ENCODE assay signal across 7 cellular contexts in the genomic region with DNA sequence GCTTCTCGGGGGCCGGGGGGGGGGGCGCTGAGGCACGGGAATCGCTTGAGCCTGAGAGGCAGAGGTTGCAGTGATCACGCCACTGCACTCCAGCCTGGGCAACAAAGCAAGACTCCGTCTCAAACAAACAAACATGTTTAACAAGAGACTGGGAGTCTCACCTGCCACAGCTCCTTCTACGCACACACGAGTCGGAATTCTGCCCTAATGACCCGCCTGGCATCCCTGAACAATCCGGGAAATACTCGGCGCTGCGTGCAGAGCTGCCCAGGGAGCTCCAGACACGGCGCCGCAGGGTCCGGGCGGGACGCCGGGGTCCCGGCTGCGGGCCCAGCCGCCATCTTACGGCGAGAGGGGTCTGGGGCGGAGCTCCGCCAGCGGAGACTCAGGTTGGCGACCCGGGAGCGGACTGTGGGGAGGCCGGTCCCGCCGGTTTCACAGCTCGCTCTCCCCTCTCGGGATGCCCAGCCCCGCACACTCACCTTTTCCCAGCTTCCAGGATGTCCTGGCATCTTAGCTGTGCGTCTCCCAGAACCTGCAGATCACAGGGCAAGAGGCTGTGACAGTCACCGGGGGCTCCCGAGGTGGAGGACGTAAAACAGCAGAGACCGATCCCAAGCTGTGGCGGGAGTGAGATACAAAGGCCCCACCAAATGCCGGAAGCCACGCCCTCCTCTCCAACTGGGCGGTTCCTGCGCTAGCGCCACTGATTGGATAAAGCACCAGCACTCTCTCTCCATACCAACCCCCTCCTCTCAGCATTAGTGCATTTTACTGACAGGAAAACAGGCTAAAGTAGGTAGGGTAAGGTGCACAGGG. TPM values are rescaled to one million over a fixed set of nuclear protein-coding genes. Genes with fewer than 3 reads are reported as not detected.
A peak's percentile ranks its signal among the peaks of the same experiment; 100 is the strongest.
DNase-seq lines count a peak whose midpoint lies in the region; ATAC-seq and TF ChIP-seq lines count a peak whose summit lies in the region.

No MANE protein-coding gene starts in this region.

- intact Hi-C loops in spleen (cut with DNase I; ENCODE audit: low total_unique reads): loop anchor here (10.0 kb wide), 1 partner anchor 121 kb away; the partner anchor contains the start of gene ZNF91

- H3K27ac ChIP-seq in caudate nucleus (ENCODE audit: low read depth, low read length) (peak overlapping the region; percentile 89), spleen (peak overlapping the region; percentile 75 to 93 (median 88))

- H3K4me1 ChIP-seq in spleen: peaks cover 6 to 32% (median 20%) of the 10 kb centered on the region in 6 donors

- H3K4me1 Mint-ChIP-seq in WTC11: peaks cover 29% of the 10 kb centered on the region

- no peaks in the 10 kb centered on the region for H3K27me3 ChIP-seq in spleen (replicated peaks in 1 of 7)

- H3K4me3 ChIP-seq in spleen: peak overlapping the region; percentile 66 to 98 (median 81)

- 0 to 1% (median 0%) methylated on average over 30 to 50 of the region's 50 CpGs for WGBS in spleen, 5 donors

- peaks cover 0 to 31% (median 5%) of the 10 kb centered on the region in 6 donors for H3K36me3 ChIP-seq in spleen

- TF ChIP-seq POLR2A in spleen (IDR thresholded peaks at IDR 0.05): peak; percentile 8 to 72 (median 13)

- no peaks in the 10 kb centered on the region for H3K9me3 ChIP-seq in spleen

- no peak for TF ChIP-seq CTCF in WTC11 (IDR thresholded peaks at IDR 0.05)
- no peak for TF ChIP-seq CTCF in spleen (IDR thresholded peaks at IDR 0.05 in 8 of 11, conservative IDR thresholded peaks at IDR 0.05 in 3 of 11)

- H3K27me3 Mint-ChIP-seq in WTC11 (ENCODE audit: low read depth): no peaks in the 10 kb centered on the region

- peaks cover 32% of the 10 kb centered on the region for H3K36me3 Mint-ChIP-seq in WTC11

- DNase-seq in NCI-H2171 (lab: John Stamatoyannopoulos, UW): peak; percentile 88
- peak; percentile 96 for DNase-seq in WTC11 (ENCODE audit: low spot score)
- peak; percentile 13 to 96 (median 83) for DNase-seq in caudate nucleus (lab: John Stamatoyannopoulos, UW)
- peak; percentile 91 for DNase-seq in inferior parietal cortex (ENCODE audit: extremely low spot score)
- peak; percentile 95 for DNase-seq in spleen

- POLR2A ChIA-PET in WTC11 (lab: Charles Lee): interaction anchor here (0.6 to 2.2 kb wide), 23 partner anchors 9 to 1438 kb away, joined by 3 to 42 read pairs (median 4); partner anchors contain the start of genes ZNF43, ZNF724, ZNF730 and ZNF91

- no peaks in the 10 kb centered on the region for H3K9me3 Mint-ChIP-seq in WTC11

- CTCF ChIA-PET in WTC11 (lab: Charles Lee): interaction anchor here (0.5 to 1.5 kb wide), 12 partner anchors 9 to 1569 kb away, joined by 3 to 7 read pairs (median 4); partner anchors contain the start of gene ZNF724

- H3K4me3 Mint-ChIP-seq in WTC11: peak overlapping the region; percentile 90

- peak overlapping the region; percentile 96 for H3K27ac Mint-ChIP-seq in WTC11

- ATAC-seq in GM18517 (IDR thresholded peaks at IDR 0.05; ENCODE audit: unreplicated experiment): peak; percentile 99
- peak; percentile 98 for ATAC-seq in HG03060 (IDR thresholded peaks at IDR 0.05; ENCODE audit: low read depth, unreplicated experiment)
- ATAC-seq in WTC11: peak; percentile 99

TF ChIP-seq in WTC11, 78 proteins besides CTCF, POLR2A, EP300 and RAD21 (continues in another document):
- no peak for TF ChIP-seq SOX15 (CRISPR knock-in tag; IDR thresholded peaks at IDR 0.05)
- no peak for TF ChIP-seq ESRRA (CRISPR knock-in tag; IDR thresholded peaks at IDR 0.05; ENCODE audit: borderline replicate concordance)
- TF ChIP-seq ZNF671 (CRISPR knock-in tag; IDR thresholded peaks at IDR 0.05): no peak
- TF ChIP-seq SP1 (CRISPR knock-in tag; conservative IDR thresholded peaks at IDR 0.05): peak; percentile 74
- TF ChIP-seq ZSCAN18 (CRISPR knock-in tag; IDR thresholded peaks at IDR 0.05): no peak
- no peak for TF ChIP-seq ZNF317 (CRISPR knock-in tag; IDR thresholded peaks at IDR 0.05; ENCODE audit: borderline replicate concordance, low read depth)
- no peak for TF ChIP-seq NR3C1 (CRISPR knock-in tag; conservative IDR thresholded peaks at IDR 0.05; ENCODE audit: low read depth)
- TF ChIP-seq USF2 (CRISPR knock-in tag; IDR thresholded peaks at IDR 0.05): no peak; the same call in 1 of the 2 replicates
- TF ChIP-seq ZNF281 (CRISPR knock-in tag; IDR thresholded peaks at IDR 0.05): 0 out of 2 replicates have a peak, but pooled peaks have one; percentile 58
- TF ChIP-seq, protein P1, sequence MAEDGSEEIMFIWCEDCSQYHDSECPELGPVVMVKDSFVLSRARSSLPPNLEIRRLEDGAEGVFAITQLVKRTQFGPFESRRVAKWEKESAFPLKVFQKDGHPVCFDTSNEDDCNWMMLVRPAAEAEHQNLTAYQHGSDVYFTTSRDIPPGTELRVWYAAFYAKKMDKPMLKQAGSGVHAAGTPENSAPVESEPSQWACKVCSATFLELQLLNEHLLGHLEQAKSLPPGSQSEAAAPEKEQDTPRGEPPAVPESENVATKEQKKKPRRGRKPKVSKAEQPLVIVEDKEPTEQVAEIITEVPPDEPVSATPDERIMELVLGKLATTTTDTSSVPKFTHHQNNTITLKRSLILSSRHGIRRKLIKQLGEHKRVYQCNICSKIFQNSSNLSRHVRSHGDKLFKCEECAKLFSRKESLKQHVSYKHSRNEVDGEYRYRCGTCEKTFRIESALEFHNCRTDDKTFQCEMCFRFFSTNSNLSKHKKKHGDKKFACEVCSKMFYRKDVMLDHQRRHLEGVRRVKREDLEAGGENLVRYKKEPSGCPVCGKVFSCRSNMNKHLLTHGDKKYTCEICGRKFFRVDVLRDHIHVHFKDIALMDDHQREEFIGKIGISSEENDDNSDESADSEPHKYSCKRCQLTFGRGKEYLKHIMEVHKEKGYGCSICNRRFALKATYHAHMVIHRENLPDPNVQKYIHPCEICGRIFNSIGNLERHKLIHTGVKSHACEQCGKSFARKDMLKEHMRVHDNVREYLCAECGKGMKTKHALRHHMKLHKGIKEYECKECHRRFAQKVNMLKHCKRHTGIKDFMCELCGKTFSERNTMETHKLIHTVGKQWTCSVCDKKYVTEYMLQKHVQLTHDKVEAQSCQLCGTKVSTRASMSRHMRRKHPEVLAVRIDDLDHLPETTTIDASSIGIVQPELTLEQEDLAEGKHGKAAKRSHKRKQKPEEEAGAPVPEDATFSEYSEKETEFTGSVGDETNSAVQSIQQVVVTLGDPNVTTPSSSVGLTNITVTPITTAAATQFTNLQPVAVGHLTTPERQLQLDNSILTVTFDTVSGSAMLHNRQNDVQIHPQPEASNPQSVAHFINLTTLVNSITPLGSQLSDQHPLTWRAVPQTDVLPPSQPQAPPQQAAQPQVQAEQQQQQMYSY (CRISPR knock-in tag; IDR thresholded peaks at IDR 0.05): no peak

RNA-seq across cellular contexts. Expression of gene ZNF724, which starts 23.6 kb away (rescaled TPM):
- total RNA-seq in WTC11 (2021) (47.9 to 59.0 TPM (median 48.2 TPM) in 3 replicates), spleen (1 to 10 TPM; 3.7 to 8.7 (median 5.2) TPM)
- under 1 TPM; 0.17 to 0.90 (median 0.49) TPM for polyA plus RNA-seq in spleen

Comparison
In these comparisons a context has a peak if more than half of its experiments do, and no peak if none do; other contexts are left out.
1. Peak in every context shown above with its lines: DNase-seq, ATAC-seq, H3K4me3 ChIP-seq and H3K27ac ChIP-seq.